Comparison of ENCODE assay signal across 1 cellular context in the genomic region with DNA sequence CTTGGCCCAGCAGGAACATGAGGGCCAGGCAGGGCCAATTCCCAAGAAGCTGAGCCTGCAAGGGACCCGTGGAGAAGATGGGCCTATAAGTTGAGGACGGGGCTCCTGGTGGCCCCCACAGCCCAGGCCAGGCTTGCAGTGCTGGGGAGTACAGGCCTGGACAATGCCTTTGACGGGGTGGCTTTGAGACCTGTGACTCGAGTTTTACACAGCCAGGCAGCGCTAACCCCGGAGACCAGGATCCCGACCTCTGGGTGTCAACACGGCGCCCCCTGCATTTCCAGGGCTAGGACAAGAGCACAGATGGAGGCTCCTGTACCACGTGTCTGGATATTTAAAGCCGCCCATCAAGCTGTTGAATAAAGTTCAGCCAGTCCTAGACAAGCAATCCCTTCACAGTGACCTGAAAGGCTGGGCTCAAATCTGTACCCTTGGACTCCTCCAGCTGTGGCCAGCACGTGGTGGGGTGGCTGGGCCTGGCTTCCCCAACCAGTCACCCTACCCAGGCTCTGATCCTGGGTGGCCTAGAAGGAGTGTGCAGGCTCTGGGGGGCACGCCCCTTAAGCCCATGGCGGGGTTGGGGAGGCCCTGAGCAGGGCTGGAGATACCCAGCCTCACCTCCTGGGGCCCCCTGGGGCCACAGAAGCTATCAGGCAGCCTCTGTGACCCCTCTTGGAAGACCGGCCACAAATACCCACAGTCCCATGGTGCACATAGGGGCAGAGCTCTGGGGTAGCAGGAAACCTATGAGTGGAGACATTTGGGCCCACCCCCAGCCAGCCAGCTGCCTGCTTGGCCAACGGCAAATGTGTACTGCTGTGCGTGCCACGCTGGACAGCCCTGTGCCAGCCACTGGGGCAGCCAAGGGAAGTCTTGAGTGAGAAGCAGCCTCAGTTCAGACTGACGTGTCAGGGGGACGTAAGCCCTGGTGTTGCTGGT.
TF ChIP-seq lines count a peak whose summit lies in the region.

No MANE protein-coding gene starts in this region.

TF ChIP-seq in K562, 482 proteins besides CTCF, POLR2A, EP300 and RAD21:
- TF ChIP-seq, protein P1, sequence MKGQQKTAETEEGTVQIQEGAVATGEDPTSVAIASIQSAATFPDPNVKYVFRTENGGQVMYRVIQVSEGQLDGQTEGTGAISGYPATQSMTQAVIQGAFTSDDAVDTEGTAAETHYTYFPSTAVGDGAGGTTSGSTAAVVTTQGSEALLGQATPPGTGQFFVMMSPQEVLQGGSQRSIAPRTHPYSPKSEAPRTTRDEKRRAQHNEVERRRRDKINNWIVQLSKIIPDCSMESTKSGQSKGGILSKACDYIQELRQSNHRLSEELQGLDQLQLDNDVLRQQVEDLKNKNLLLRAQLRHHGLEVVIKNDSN (CRISPR knock-in tag; IDR thresholded peaks at IDR 0.05), result peak; percentile 40; the same call in 1 of the 2 replicates
- no peak for TF ChIP-seq SMAD1 (IDR thresholded peaks at IDR 0.05; ENCODE audit: low read depth, low read length, partially characterized antibody)
